Comparison of ENCODE assay signal across 19 cellular contexts in the genomic region with DNA sequence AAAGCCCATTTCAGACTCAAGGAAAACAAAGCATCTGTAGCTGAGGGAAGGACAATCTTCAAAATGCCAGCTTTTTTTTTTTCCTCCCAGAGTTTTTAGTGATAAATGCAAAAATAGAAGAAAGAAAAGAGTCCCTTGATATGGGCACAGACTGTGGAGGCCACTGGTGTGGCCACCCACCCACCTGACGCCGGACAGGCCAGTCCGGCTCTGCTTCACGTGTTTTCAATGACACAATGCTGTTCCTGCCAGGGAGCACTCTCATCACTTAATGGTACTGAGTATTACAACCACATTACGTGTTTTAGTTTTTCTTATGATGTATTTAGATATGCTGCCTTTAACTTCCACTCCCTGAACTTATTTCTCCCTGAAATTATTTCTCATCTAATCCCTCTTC.
DNase-seq lines count a peak whose midpoint lies in the region; ATAC-seq and TF ChIP-seq lines count a peak whose summit lies in the region.
"Had no signal": no experiment of that assay in that cellular context is flagged by ENCODE, and none has a peak within 500 bp of the region (broad histone marks: within the 10 kb centered on the region; RNA-seq: fewer than 3 reads in every experiment).

No MANE protein-coding gene starts in this region.

- no peaks in the 10 kb centered on the region for H3K9me3 ChIP-seq in CD4-positive, CD25-positive, alpha-beta regulatory T cell (ENCODE audit: control insufficient read depth in 2 of 2, low read length in 2 of 2)
- no peaks in the 10 kb centered on the region for H3K9me3 ChIP-seq in CD4-positive, alpha-beta memory T cell (ENCODE audit: control insufficient read depth in 1 of 2, low read length in 2 of 2)
- H3K9me3 ChIP-seq: BLaER1 had no signal

- no peaks in the 10 kb centered on the region for H3K27me3 ChIP-seq in CD4-positive, CD25-positive, alpha-beta regulatory T cell (ENCODE audit: control insufficient read depth, insufficient read depth, low read length)
- H3K27me3 ChIP-seq in CD4-positive, alpha-beta memory T cell (ENCODE audit: insufficient read depth, low read length) = no peaks in the 10 kb centered on the region
- H3K27me3 ChIP-seq: BLaER1 had no signal

- H3K36me3 ChIP-seq in CD4-positive, CD25-positive, alpha-beta regulatory T cell (ENCODE audit: control insufficient read depth, insufficient read depth, low read length) = peaks cover 94% of the 10 kb centered on the region
- peaks cover 72% of the 10 kb centered on the region for H3K36me3 ChIP-seq in CD4-positive, alpha-beta memory T cell (ENCODE audit: insufficient read depth, low read length)

- peak overlapping the region in 2 of 3 donors; percentile 8 to 71 for H3K27ac Mint-ChIP-seq in CD4-positive, CD25-positive, alpha-beta regulatory T cell
- peak overlapping the region in 4 of 7 donors; percentile 60 to 71 (median 70) for H3K27ac Mint-ChIP-seq in CD4-positive, alpha-beta memory T cell
- peak overlapping the region; percentile 15 to 48 for H3K27ac Mint-ChIP-seq in T-cell
- H3K27ac Mint-ChIP-seq in immature natural killer cell = peak overlapping the region in 5 of 6 donors; percentile 70 to 90 (median 81)
- H3K27ac Mint-ChIP-seq in glutamatergic neuron (ENCODE audit: unreplicated experiment) = no peak overlapping the region

- H3K27ac ChIP-seq in CD4-positive, CD25-positive, alpha-beta regulatory T cell (ENCODE audit: insufficient read depth, low read length, poor library complexity, severe bottlenecking) = peak overlapping the region; percentile 7
- no peak overlapping the region for H3K27ac ChIP-seq in CD4-positive, alpha-beta memory T cell (ENCODE audit: low read depth, low read length)
- H3K27ac ChIP-seq: BLaER1, GM23248, KMS-11 had no signal

- H3K9me3 Mint-ChIP-seq in CD4-positive, CD25-positive, alpha-beta regulatory T cell = no peaks in the 10 kb centered on the region
- no peaks in the 10 kb centered on the region for H3K9me3 Mint-ChIP-seq in CD4-positive, alpha-beta memory T cell
- H3K9me3 Mint-ChIP-seq in T-cell (no peaks in the 10 kb centered on the region), immature natural killer cell (no peaks in the 10 kb centered on the region), glutamatergic neuron (ENCODE audit: unreplicated experiment) (no peaks in the 10 kb centered on the region)

- ATAC-seq in CD4-positive, CD25-positive, alpha-beta regulatory T cell (ENCODE audit: low read depth in 2 of 2) = no peak
- ATAC-seq in T-cell (replicated peaks in 1 of 4) (no peak), HG03439 (IDR thresholded peaks at IDR 0.05; ENCODE audit: unreplicated experiment) (no peak)

- DNase-seq in CD4-positive, CD25-positive, alpha-beta regulatory T cell = no peak
- DNase-seq in CD4-positive, alpha-beta memory T cell = no peak
- DNase-seq in T-cell (no peak), immature natural killer cell (no peak), NCI-H2196 (lab: John Stamatoyannopoulos, UW; ENCODE audit: unreplicated experiment) (no peak), HPDE6-E6E7 (ENCODE audit: extremely low spot score) (no peak), glutamatergic neuron (no peak)
- DNase-seq: DND-41; GDM1; GM23248; NCI-H1092; NCI-H1694; NCI-H2107; NCI-H69; NK-92 treated with Interleukin-12 subunit alpha and Interleukin-12 subunit beta, amount 100 ng/mL, for 24 hours; OCI-M1 had no signal

- peaks cover 3 to 20% (median 16%) of the 10 kb centered on the region in 4 donors for H3K4me1 Mint-ChIP-seq in CD4-positive, CD25-positive, alpha-beta regulatory T cell
- peaks cover 5 to 35% (median 12%) of the 10 kb centered on the region in 4 donors for H3K4me1 Mint-ChIP-seq in CD4-positive, alpha-beta memory T cell
- H3K4me1 Mint-ChIP-seq in T-cell (peaks cover 40 to 59% (median 45%) of the 10 kb centered on the region in 3 donors), immature natural killer cell (peaks cover 59 to 84% of the 10 kb centered on the region in 2 donors), glutamatergic neuron (ENCODE audit: low read depth, unreplicated experiment) (peaks cover 3% of the 10 kb centered on the region)

- CTCF ChIA-PET in CD4-positive, alpha-beta memory T cell (lab: Charles Lee; ENCODE audit: partially characterized antibody) = interaction anchor here (0.7 kb wide), 1 partner anchor 259 kb away, joined by 3 read pairs; no protein-coding TSS in a partner anchor
- CTCF ChIA-PET in T-cell (lab: Charles Lee) = interaction anchor here (0.6 kb wide), 2 partner anchors 28 to 654 kb away, joined by 4 read pairs; no protein-coding TSS in a partner anchor

- H3K36me3 Mint-ChIP-seq in CD4-positive, CD25-positive, alpha-beta regulatory T cell = peaks cover 53% of the 10 kb centered on the region
- peaks cover 54 to 97% of the 10 kb centered on the region in 2 donors for H3K36me3 Mint-ChIP-seq in CD4-positive, alpha-beta memory T cell
- peaks cover 65% of the 10 kb centered on the region for H3K36me3 Mint-ChIP-seq in T-cell
- H3K36me3 Mint-ChIP-seq in immature natural killer cell = peaks cover 7 to 62% (median 20%) of the 10 kb centered on the region in 3 donors
- H3K36me3 Mint-ChIP-seq in glutamatergic neuron (ENCODE audit: unreplicated experiment) = peaks cover 4% of the 10 kb centered on the region

- H3K4me3 Mint-ChIP-seq in CD4-positive, CD25-positive, alpha-beta regulatory T cell = no peak overlapping the region
- no peak overlapping the region for H3K4me3 Mint-ChIP-seq in CD4-positive, alpha-beta memory T cell
- H3K4me3 Mint-ChIP-seq in T-cell (no peak overlapping the region), immature natural killer cell (peak overlapping the region in 1 of 5 donors; percentile 7), glutamatergic neuron (ENCODE audit: unreplicated experiment) (no peak overlapping the region)

- no peak overlapping the region for H3K4me3 ChIP-seq in CD4-positive, CD25-positive, alpha-beta regulatory T cell (ENCODE audit: low read depth, low read length)
- H3K4me3 ChIP-seq in CD4-positive, alpha-beta memory T cell (ENCODE audit: low read length in 2 of 2) = no peak overlapping the region
- H3K4me3 ChIP-seq: BLaER1, GM23248 had no signal

- POLR2A ChIA-PET in CD4-positive, alpha-beta memory T cell (lab: Charles Lee; ENCODE audit: partially characterized antibody) = interaction anchor here (0.6 to 0.7 kb wide), 3 partner anchors 60 to 252 kb away, joined by 3 to 4 read pairs (median 4); no protein-coding TSS in a partner anchor
- POLR2A ChIA-PET in T-cell (lab: Charles Lee) = interaction anchor here (0.6 to 0.7 kb wide), 2 partner anchors 216 to 265 kb away, joined by 3 read pairs; no protein-coding TSS in a partner anchor

- intact Hi-C loops in CD4-positive, alpha-beta memory T cell (cut with micrococcal nuclease) = loop anchor here (10.0 kb wide), 1 partner anchor 245 kb away; no protein-coding TSS in a partner anchor

- no peaks in the 10 kb centered on the region for H3K27me3 Mint-ChIP-seq in CD4-positive, CD25-positive, alpha-beta regulatory T cell
- H3K27me3 Mint-ChIP-seq in CD4-positive, alpha-beta memory T cell = no peaks in the 10 kb centered on the region
- H3K27me3 Mint-ChIP-seq in T-cell (no peaks in the 10 kb centered on the region), immature natural killer cell (ENCODE audit: low read depth in 3 of 3) (peaks cover 19 to 58% (median 34%) of the 10 kb centered on the region in 3 donors), glutamatergic neuron (ENCODE audit: unreplicated experiment) (peaks cover 6% of the 10 kb centered on the region)

- no peak for TF ChIP-seq CTCF in glutamatergic neuron (IDR thresholded peaks at IDR 0.05; ENCODE audit: partially characterized antibody, unreplicated experiment)

- H3K4me1 ChIP-seq in CD4-positive, CD25-positive, alpha-beta regulatory T cell (ENCODE audit: control insufficient read depth, insufficient read depth, low read length, poor library complexity, severe bottlenecking) = no peaks in the 10 kb centered on the region
- no peaks in the 10 kb centered on the region for H3K4me1 ChIP-seq in CD4-positive, alpha-beta memory T cell (ENCODE audit: insufficient read depth, low read length)
- H3K4me1 ChIP-seq: BLaER1 had no signal
